Comparison of ENCODE assay signal across 1 cellular context in genomic region chr14:35963209-35963608, GRCh38.
TF ChIP-seq lines count a peak whose summit lies in the region.

No MANE protein-coding gene starts in this region.

TF ChIP-seq in GM23338, 12 proteins besides CTCF, POLR2A, EP300 and RAD21 (continued from another document):
- TF ChIP-seq EZH2 (IDR thresholded peaks at IDR 0.05; ENCODE audit: low read depth, unreplicated experiment): no peak
- TF ChIP-seq POLR2AphosphoS5 (IDR thresholded peaks at IDR 0.05; ENCODE audit: low read depth): no peak
- no peak for TF ChIP-seq ZNF114 (CRISPR knock-in tag; IDR thresholded peaks at IDR 0.05)
- TF ChIP-seq STAT1 (IDR thresholded peaks at IDR 0.05; ENCODE audit: unreplicated experiment): no peak
